Comparison of ENCODE assay signal across 1 cellular context in genomic region chr21:36061445-36061844, GRCh38.
TF ChIP-seq lines count a peak whose summit lies in the region.

No MANE protein-coding gene starts in this region.

TF ChIP-seq in GM12878, 131 proteins besides CTCF, POLR2A, EP300 and RAD21:
- TF ChIP-seq ZNF687 (IDR thresholded peaks at IDR 0.05) (peak; percentile 19; the same call in 1 of the 2 replicates), ZSCAN29 (IDR thresholded peaks at IDR 0.05) (no peak)
